Comparison of ENCODE assay signal across 14 cellular contexts in the genomic region with DNA sequence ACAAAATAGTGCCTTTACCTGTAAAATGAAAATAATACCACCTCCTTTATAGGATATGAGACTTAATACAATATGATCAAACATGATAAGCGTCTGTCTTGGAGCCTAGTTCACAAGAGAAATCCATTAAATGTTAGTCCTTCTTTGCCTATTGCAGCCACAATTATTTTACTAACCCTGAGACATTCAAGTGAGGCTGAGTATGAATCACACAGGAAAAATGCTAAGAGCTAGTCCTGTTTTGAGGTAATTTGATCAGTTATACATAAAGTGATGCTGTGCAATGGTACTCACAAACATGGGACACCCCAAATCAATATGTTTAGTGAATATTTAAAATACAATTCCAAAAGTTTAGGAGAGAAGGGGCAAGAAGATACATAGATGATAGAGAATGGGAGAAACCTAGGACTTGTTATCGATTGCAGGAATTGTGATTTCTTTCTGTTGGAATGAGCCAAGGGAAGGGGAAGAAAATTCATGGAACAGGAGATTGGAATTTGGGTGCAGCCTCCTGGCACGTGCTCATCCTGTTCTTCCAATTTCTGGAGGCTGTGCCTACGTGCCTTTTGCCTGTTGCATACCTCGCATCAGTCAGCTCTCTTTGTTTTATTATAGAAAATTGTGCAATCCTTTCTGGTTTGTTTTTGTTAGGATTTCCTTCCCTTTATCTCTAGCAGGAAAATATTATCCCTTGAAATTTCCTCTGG. TPM values are rescaled to one million over a fixed set of nuclear protein-coding genes. Genes with fewer than 3 reads are reported as not detected.
DNase-seq lines count a peak whose midpoint lies in the region; ATAC-seq, FAIRE-seq and TF ChIP-seq lines count a peak whose summit lies in the region.
"Had no signal": no experiment of that assay in that cellular context is flagged by ENCODE, and none has a peak within 500 bp of the region (broad histone marks: within the 10 kb centered on the region; RNA-seq: fewer than 3 reads in every experiment).

No MANE protein-coding gene starts in this region.

- H3K4me1 ChIP-seq in astrocyte (ENCODE audit: insufficient read depth, low read length) = peaks cover 15% of the 10 kb centered on the region
- peaks cover 60% of the 10 kb centered on the region for H3K4me1 ChIP-seq in keratinocyte (ENCODE audit: control insufficient read depth, extremely low read depth, insufficient read depth, low read length)
- H3K4me1 ChIP-seq in HAP-1 = no peaks in the 10 kb centered on the region

- H4K20me1 ChIP-seq in astrocyte (ENCODE audit: insufficient read depth, low read length) = no peaks in the 10 kb centered on the region
- H4K20me1 ChIP-seq in keratinocyte (ENCODE audit: control insufficient read depth, extremely low read depth, insufficient read depth, low read length) = no peaks in the 10 kb centered on the region

- H3K27ac Mint-ChIP-seq in astrocyte (ENCODE audit: unreplicated experiment) = peak overlapping the region; percentile 75
- H3K27ac Mint-ChIP-seq: nephron had no signal

- H3K9ac ChIP-seq in astrocyte (ENCODE audit: low read length) (peak overlapping the region; percentile 26), keratinocyte (ENCODE audit: control insufficient read depth, extremely low read depth, insufficient read depth, low read length) (peak overlapping the region; percentile 60)
- H3K9ac ChIP-seq: KMS-11 had no signal

- H3K36me3 Mint-ChIP-seq in astrocyte (ENCODE audit: low read depth, unreplicated experiment) = peaks cover 3% of the 10 kb centered on the region

- H3K4me2 ChIP-seq in astrocyte (ENCODE audit: low read length) (peak overlapping the region; percentile 66), keratinocyte (ENCODE audit: control insufficient read depth, extremely low read depth, insufficient read depth, low read depth, low read length) (peak overlapping the region; percentile 86)
- H3K4me2 ChIP-seq: KMS-11 had no signal

- peaks cover 17% of the 10 kb centered on the region for H3K4me1 Mint-ChIP-seq in astrocyte (ENCODE audit: low read depth, unreplicated experiment)
- H3K4me1 Mint-ChIP-seq: nephron had no signal

- H3K79me2 ChIP-seq in astrocyte (ENCODE audit: insufficient read depth, low read length) = no peaks in the 10 kb centered on the region
- no peaks in the 10 kb centered on the region for H3K79me2 ChIP-seq in keratinocyte (ENCODE audit: control insufficient read depth, insufficient read depth, low read length)

- peak; percentile 76 for FAIRE-seq in astrocyte (lab: Jason Lieb, UNC)
- FAIRE-seq in keratinocyte (lab: Jason Lieb, UNC) = peak; percentile 92

- H3K9me3 ChIP-seq in astrocyte (ENCODE audit: insufficient read depth, low read depth, low read length) = peaks cover 5% of the 10 kb centered on the region
- H3K9me3 ChIP-seq in keratinocyte (ENCODE audit: control insufficient read depth, low read depth, low read length) = peaks cover 4% of the 10 kb centered on the region
- H3K9me3 ChIP-seq in HAP-1 = no peaks in the 10 kb centered on the region; the same call in 1 of the 2 replicates

- peaks cover 5% of the 10 kb centered on the region for H3K9me3 Mint-ChIP-seq in astrocyte (ENCODE audit: unreplicated experiment)

- TF ChIP-seq CTCF in astrocyte (IDR thresholded peaks at IDR 0.05; ENCODE audit: insufficient read depth, low read depth, low read length) (no peak), keratinocyte (optimal IDR thresholded peaks at IDR 0.05 in 1 of 3, IDR thresholded peaks at IDR 0.05 in 1 of 3, conservative IDR thresholded peaks at IDR 0.05 in 1 of 3; ENCODE audit: extremely low read depth in 1 of 3, insufficient read depth in 2 of 3, low read length in 3 of 3) (no peak)

- no peak overlapping the region for H3K4me3 Mint-ChIP-seq in astrocyte (ENCODE audit: unreplicated experiment)
- H3K4me3 Mint-ChIP-seq: nephron had no signal

- H3K9me1 ChIP-seq in keratinocyte (ENCODE audit: control insufficient read depth, extremely low read depth, insufficient read depth, low read length) = no peaks in the 10 kb centered on the region

- in situ Hi-C loops in HAP-1 (cut with MboI; ENCODE audit: low sequenced_read_pairs) = no loop called here

- ATAC-seq in HG03432 (IDR thresholded peaks at IDR 0.05; ENCODE audit: unreplicated experiment) = no peak

- H2AFZ ChIP-seq in astrocyte (ENCODE audit: low read depth, low read length) (peak overlapping the region; percentile 0), keratinocyte (ENCODE audit: control insufficient read depth, low read length) (peak overlapping the region; percentile 41)

- dilution Hi-C loops in keratinocyte (cut with MboI; ENCODE audit: extremely low pct_ligation_motif_present, low sequenced_read_pairs) = no loop called here

- H3K27me3 Mint-ChIP-seq in astrocyte (ENCODE audit: low read depth, unreplicated experiment) = no peaks in the 10 kb centered on the region

- peak overlapping the region; percentile 2 for H3K4me3 ChIP-seq in astrocyte (ENCODE audit: insufficient read depth, low read depth, low read length)
- peak overlapping the region in 2 of 3 experiments; percentile 34 to 52 for H3K4me3 ChIP-seq in keratinocyte (ENCODE audit: control insufficient read depth in 2 of 3, extremely low read depth in 1 of 3, insufficient read depth in 2 of 3, low read depth in 1 of 3, low read length in 3 of 3)
- H3K4me3 ChIP-seq in HAP-1 = no peak overlapping the region
- H3K4me3 ChIP-seq: thoracic aorta had no signal

- H3K27me3 ChIP-seq in astrocyte (ENCODE audit: insufficient read depth, low read length) (no peaks in the 10 kb centered on the region), keratinocyte (ENCODE audit: control insufficient read depth, extremely low read depth, insufficient read depth, low read length) (no peaks in the 10 kb centered on the region), HAP-1 (ENCODE audit: low read depth) (no peaks in the 10 kb centered on the region; the same call in 1 of the 2 replicates)

- peak; percentile 85 for DNase-seq in A172 (ENCODE audit: low spot score)
- peak; percentile 17 for DNase-seq in HK-2 (ENCODE audit: unreplicated experiment)
- DNase-seq in astrocyte (ENCODE audit: low read depth) = peak; percentile 86
- peak; percentile 53 for DNase-seq in keratinocyte (ENCODE audit: low read depth, low spot score)
- no peak for DNase-seq in cerebellum (ENCODE audit: low spot score)
- no peak for DNase-seq in HAP-1 (ENCODE audit: low spot score in 2 of 2)
- no peak for DNase-seq in NCI-H69 (lab: John Stamatoyannopoulos, UW)
- DNase-seq: cerebellar nuclear complex; NCI-H510A; stimulated activated CD4-positive, alpha-beta T cell treated with anti-CD3 and anti-CD28 coated beads, Interleukin-4, amount 100 ng/mL, for 24 hours had no signal

- H3K27ac ChIP-seq in astrocyte (ENCODE audit: low read depth, low read length) (peak overlapping the region; percentile 66), keratinocyte (ENCODE audit: control insufficient read depth, insufficient read depth, low read length) (peak overlapping the region; percentile 95)
- H3K27ac ChIP-seq: KMS-11, thoracic aorta had no signal

- H3K36me3 ChIP-seq in astrocyte (ENCODE audit: insufficient read depth, low read length) (no peaks in the 10 kb centered on the region), keratinocyte (ENCODE audit: control insufficient read depth in 2 of 2, extremely low read depth in 1 of 2, insufficient read depth in 2 of 2, low read length in 2 of 2) (no peaks in the 10 kb centered on the region), HAP-1 (replicated peaks) (no peaks in the 10 kb centered on the region)
- H3K36me3 ChIP-seq: thoracic aorta had no signal

RNA-seq across cellular contexts. Expression of a gene that starts 39.9 kb away (rescaled TPM):
- 53.5 and 60.6 TPM in 2 replicates for total RNA-seq in A172 (2014; rRNA removed; shearing (Covaris generic))
- total RNA-seq in astrocyte (93.1 and 110 TPM in 2 replicates), cerebellum (116 TPM)
- polyA plus RNA-seq in keratinocyte = 25.2 to 33.1 TPM (median 25.8 TPM) in 3 replicates
- 43.7 TPM for polyA plus RNA-seq in keratinocyte (2011; ENCODE audit: low read depth)
- polyA plus RNA-seq in keratinocyte (2011; cell fraction: cytosol; rRNA removed) = 15.7 and 28.3 TPM in 2 replicates
- polyA plus RNA-seq in keratinocyte (2011; cell fraction: nucleus; rRNA removed) = 32.1 and 36.5 TPM in 2 replicates
- polyA plus RNA-seq in keratinocyte (2012; ENCODE audit: low replicate concordance) = 19.3 and 39.7 TPM in 2 replicates
- polyA minus RNA-seq in keratinocyte = 55.2 to 158 TPM (median 123 TPM) in 3 replicates
- polyA minus RNA-seq in keratinocyte (2011; cell fraction: cytosol; rRNA and poly(A)+ RNA removed) = 61.0 TPM
- 55.2 and 102 TPM in 2 replicates for polyA minus RNA-seq in keratinocyte (2011; cell fraction: nucleus; rRNA and poly(A)+ RNA removed)

Comparison
In these comparisons a context has a peak if more than half of its experiments do, and no peak if none do; other contexts are left out.
1. DNase-seq: peak in A172 (single experiment), HK-2 (single experiment), astrocyte (single experiment) and keratinocyte (single experiment); none in cerebellum (single experiment), HAP-1 (0 of 2) and NCI-H69 (single experiment).